ENCODE assay signal across 13 cellular contexts in genomic region chr17:27569884-27570577, GRCh38.
DNase-seq lines count a peak whose midpoint lies in the region; ATAC-seq, FAIRE-seq and TF ChIP-seq lines count a peak whose summit lies in the region.
"Had no signal": no experiment of that assay in that cellular context is flagged by ENCODE, and none has a peak within 500 bp of the region (broad histone marks: within the 10 kb centered on the region; RNA-seq: fewer than 3 reads in every experiment).

No MANE protein-coding gene starts in this region.

- ATAC-seq in body of pancreas (peak; percentile 47), GM21717 (IDR thresholded peaks at IDR 0.05; ENCODE audit: unreplicated experiment) (no peak)

- H3K36me3 Mint-ChIP-seq in neural progenitor cell, result no peaks in the 10 kb centered on the region

- H3K4me1 ChIP-seq in Loucy (ENCODE audit: insufficient read depth, low read length, poor library complexity, severe bottlenecking) (peaks cover 65% of the 10 kb centered on the region), body of pancreas (peaks cover 87% of the 10 kb centered on the region), neural progenitor cell (no peaks in the 10 kb centered on the region)

- H3K9ac ChIP-seq in Loucy (ENCODE audit: low read depth, low read length, poor library complexity, severe bottlenecking), result peak overlapping the region; percentile 11
- no peak overlapping the region for H3K9ac ChIP-seq in neural progenitor cell

- no peaks in the 10 kb centered on the region for H3K9me2 ChIP-seq in Loucy (replicated peaks; ENCODE audit: low read depth, low read length)

- no peak overlapping the region for H3K4me3 ChIP-seq in Loucy (ENCODE audit: low read length, poor library complexity, severe bottlenecking)
- no peak overlapping the region for H3K4me3 ChIP-seq in body of pancreas
- H3K4me3 ChIP-seq in neural progenitor cell, result no peak overlapping the region
- H3K4me3 ChIP-seq in H7 (ENCODE audit: insufficient read depth, low read depth, low read length), result no peak overlapping the region
- H3K4me3 ChIP-seq: thyroid gland had no signal

- peaks cover 20% of the 10 kb centered on the region; the same call in 1 of the 2 replicates for H3K79me2 ChIP-seq in Loucy (ENCODE audit: insufficient read depth, low read length)
- no peaks in the 10 kb centered on the region for H3K79me2 ChIP-seq in neural progenitor cell (ENCODE audit: low read depth)

- no peak overlapping the region for H2AFZ ChIP-seq in Loucy (ENCODE audit: low read length)
- H2AFZ ChIP-seq in neural progenitor cell (replicated peaks), result no peak overlapping the region

- no peaks in the 10 kb centered on the region for H4K20me1 ChIP-seq in Loucy (ENCODE audit: insufficient read depth, low read length, poor library complexity, severe bottlenecking)
- no peaks in the 10 kb centered on the region for H4K20me1 ChIP-seq in neural progenitor cell (ENCODE audit: low read depth)

- TF ChIP-seq POLR2A in GM12892 (IDR thresholded peaks at IDR 0.05; ENCODE audit: low read depth, low read length), result no peak
- no peak for TF ChIP-seq POLR2A in body of pancreas (IDR thresholded peaks at IDR 0.05)

- FAIRE-seq in GM12892 (lab: Jason Lieb, UNC) (peak; percentile 63), RCC 7860 (lab: Jason Lieb, UNC) (no peak)

- no peaks in the 10 kb centered on the region for H3K9me3 Mint-ChIP-seq in neural progenitor cell
- H3K9me3 Mint-ChIP-seq: IgD-negative memory B cell had no signal

- DNase-seq in GM12892 (ENCODE audit: insufficient read length) (no peak), body of pancreas (peak in 3 of 4 donors; percentile 45 to 59 (median 59)), neural progenitor cell (ENCODE audit: low spot score) (no peak), DMS 273 treated with DMSO at 0.1 percent for 48 hours (lab: John Stamatoyannopoulos, UW) (no peak), H7 (no peak), RCC 7860 (ENCODE audit: low spot score) (no peak)
- DNase-seq: brain microvascular endothelial cell, left cardiac atrium, NCI-H146 had no signal

- H3K27ac Mint-ChIP-seq in neural progenitor cell, result peak overlapping the region; percentile 14

- intact Hi-C loops in body of pancreas (cut with DNase I), result no loop called here

- H3F3A ChIP-seq in Loucy (ENCODE audit: low read depth) (0 out of 2 replicates have a peak, but pooled peaks cover 4% of the 10 kb centered on the region), neural progenitor cell (ENCODE audit: low read depth) (no peaks in the 10 kb centered on the region)

- no peaks in the 10 kb centered on the region for H3K36me3 ChIP-seq in Loucy (ENCODE audit: insufficient read depth, low read length)
- H3K36me3 ChIP-seq in body of pancreas (replicated peaks in 1 of 2; ENCODE audit: insufficient read depth in 1 of 2, low read depth in 2 of 2), result no peaks in the 10 kb centered on the region
- H3K36me3 ChIP-seq in neural progenitor cell, result no peaks in the 10 kb centered on the region
- no peaks in the 10 kb centered on the region; the same call in 1 of the 2 replicates for H3K36me3 ChIP-seq in H7 (replicated peaks; ENCODE audit: control insufficient read depth, insufficient read depth, low read length)
- H3K36me3 ChIP-seq: brain microvascular endothelial cell, thyroid gland had no signal

- H3K27me3 Mint-ChIP-seq in neural progenitor cell (ENCODE audit: insufficient read depth, low read depth), result peaks cover 2% of the 10 kb centered on the region
- H3K27me3 Mint-ChIP-seq: IgD-negative memory B cell had no signal

- TF ChIP-seq CTCF in Loucy (conservative IDR thresholded peaks at IDR 0.05; ENCODE audit: low read length) (no peak), body of pancreas (IDR thresholded peaks at IDR 0.05) (no peak), neural progenitor cell (IDR thresholded peaks at IDR 0.05) (no peak)

- H3K4me1 Mint-ChIP-seq in neural progenitor cell, result peaks cover 22% of the 10 kb centered on the region

- peak overlapping the region; percentile 49 to 70 (median 64) for H3K27ac ChIP-seq in body of pancreas
- H3K27ac ChIP-seq in neural progenitor cell, result no peak overlapping the region
- H3K27ac ChIP-seq: brain microvascular endothelial cell had no signal

- WGBS in body of pancreas, 2 donors, result 52 to 55% methylated on average over 7 of the region's 7 CpGs

- H3K9me3 ChIP-seq in Loucy (ENCODE audit: insufficient read depth, low read depth, low read length), result no peaks in the 10 kb centered on the region
- no peaks in the 10 kb centered on the region for H3K9me3 ChIP-seq in body of pancreas
- H3K9me3 ChIP-seq in neural progenitor cell (ENCODE audit: low read depth), result no peaks in the 10 kb centered on the region
- H3K9me3 ChIP-seq: thyroid gland had no signal

- H3K4me3 Mint-ChIP-seq in neural progenitor cell, result no peak overlapping the region

- H3K4me2 ChIP-seq in Loucy (ENCODE audit: low read depth, low read length, poor library complexity, severe bottlenecking), result no peak overlapping the region
- no peak overlapping the region for H3K4me2 ChIP-seq in neural progenitor cell

- H3K27me3 ChIP-seq in Loucy (ENCODE audit: insufficient read depth, low read length, poor library complexity, severe bottlenecking), result no peaks in the 10 kb centered on the region
- H3K27me3 ChIP-seq in body of pancreas, result no peaks in the 10 kb centered on the region
- no peaks in the 10 kb centered on the region for H3K27me3 ChIP-seq in neural progenitor cell
- no peaks in the 10 kb centered on the region for H3K27me3 ChIP-seq in H7 (ENCODE audit: control insufficient read depth, insufficient read depth, low read length)
- H3K27me3 ChIP-seq: brain microvascular endothelial cell, thyroid gland had no signal

Comparison
In these comparisons a context has a peak if more than half of its experiments do, and no peak if none do; other contexts are left out.
1. DNase-seq: peak in body of pancreas (3 of 4); none in GM12892 (single experiment), neural progenitor cell (single experiment), DMS 273 treated with DMSO at 0.1 percent for 48 hours (single experiment), H7 (single experiment) and RCC 7860 (single experiment).